ENCODE assay signal across 21 cellular contexts in the genomic region with DNA sequence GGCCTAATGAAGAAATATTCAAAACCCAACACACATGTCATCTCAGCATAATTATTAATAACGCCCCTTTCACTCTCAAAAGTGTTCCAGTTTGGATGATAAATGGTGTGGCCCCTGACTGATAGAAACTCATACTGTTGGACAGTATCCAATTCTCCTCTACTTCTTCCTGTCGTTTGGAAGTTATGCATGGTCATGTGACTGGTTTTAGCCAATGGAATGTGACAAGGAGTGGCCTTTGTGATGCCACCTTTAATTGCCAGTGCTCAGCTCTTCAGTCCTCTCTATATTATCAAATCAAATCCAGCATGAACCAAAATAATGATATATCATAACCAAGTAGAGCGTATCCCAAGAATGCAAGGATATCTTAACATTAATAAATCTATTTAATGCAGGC.
DNase-seq lines count a peak whose midpoint lies in the region; ATAC-seq and TF ChIP-seq lines count a peak whose summit lies in the region.
"Had no signal": no experiment of that assay in that cellular context is flagged by ENCODE, and none has a peak within 500 bp of the region (broad histone marks: within the 10 kb centered on the region; RNA-seq: fewer than 3 reads in every experiment).

No MANE protein-coding gene starts in this region.

- ATAC-seq in HG02588 (IDR thresholded peaks at IDR 0.05; ENCODE audit: unreplicated experiment) = no peak
- no peak for ATAC-seq in HG03378 (IDR thresholded peaks at IDR 0.05; ENCODE audit: unreplicated experiment)
- ATAC-seq: activated CD8-positive, alpha-beta T cell treated with anti-CD3 and anti-CD28 coated beads for 36 hours; natural killer cell had no signal

- no peaks in the 10 kb centered on the region for H3K9me3 ChIP-seq in AG04450 (ENCODE audit: control insufficient read depth, insufficient read depth, low read length)
- H3K9me3 ChIP-seq in SJSA1 (replicated peaks) = no peaks in the 10 kb centered on the region
- H3K9me3 ChIP-seq: left lung, ovary, right atrium auricular region had no signal

- H3K4me1 ChIP-seq in SJSA1 (replicated peaks) = peaks cover 29% of the 10 kb centered on the region
- H3K4me1 ChIP-seq: left lung, right atrium auricular region had no signal

- no peak for DNase-seq in AG04450 (ENCODE audit: low read depth, low spot score)
- peak; percentile 50 for DNase-seq in HS-27A (ENCODE audit: low read depth)
- no peak for DNase-seq in SJSA1 (ENCODE audit: low read depth in 1 of 2, low spot score in 2 of 2)
- DNase-seq in kidney tubule cell (ENCODE audit: low spot score) = peak; percentile 43
- no peak for DNase-seq in activated CD4-positive, alpha-beta T cell treated with anti-CD3 and anti-CD28 coated beads for 4 hours
- no peak for DNase-seq in HEK293T (ENCODE audit: extremely low spot score)
- DNase-seq: activated CD8-positive, alpha-beta T cell treated with anti-CD3 and anti-CD28 coated beads for 36 hours; activated naive CD4-positive, alpha-beta T cell treated with anti-CD3 and anti-CD28 coated beads for 36 hours; activated T-cell treated with anti-CD3 and anti-CD28 coated beads, Interleukin-2, amount 50 U/mL, for 1 hour; H7; head of caudate nucleus; left lung; midbrain; natural killer cell; NCI-H2081 treated with DMSO at 0.1 percent for 48 hours; ovary; RPMI8226 had no signal

- no peaks in the 10 kb centered on the region for H3K27me3 ChIP-seq in AG04450 (ENCODE audit: control insufficient read depth, insufficient read depth, low read length)
- no peaks in the 10 kb centered on the region for H3K27me3 ChIP-seq in SJSA1 (replicated peaks)
- H3K27me3 ChIP-seq: left lung, ovary, right atrium auricular region had no signal

- H3K4me3 ChIP-seq in AG04450 (ENCODE audit: low read depth, low read length) = no peak overlapping the region
- no peak overlapping the region for H3K4me3 ChIP-seq in SJSA1
- H3K4me3 ChIP-seq: left lung, ovary, right atrium auricular region had no signal

- no peak for TF ChIP-seq CTCF in AG04450 (IDR thresholded peaks at IDR 0.05; ENCODE audit: low read depth, low read length)

- no peaks in the 10 kb centered on the region for H3K36me3 ChIP-seq in SJSA1
- H3K36me3 ChIP-seq: left lung, ovary, right atrium auricular region had no signal

- CTCF ChIA-PET in AG04450 (lab: Charles Lee) = no interaction called here
- CTCF ChIA-PET in HEK293T (lab: Yijun Ruan, JAX) = no interaction called here

- peak overlapping the region; percentile 24 for H3K27ac ChIP-seq in AG04450 (ENCODE audit: low read depth, low read length)
- peak overlapping the region; percentile 79 for H3K27ac ChIP-seq in SJSA1
- H3K27ac ChIP-seq: C4-2B, left lung, ovary, right atrium auricular region had no signal

- POLR2A ChIA-PET in AG04450 (lab: Yijun Ruan, JAX) (interaction anchor here (0.6 kb wide), 1 partner anchor 13 kb away, joined by 5 read pairs; no protein-coding TSS in a partner anchor), HEK293T (lab: Yijun Ruan, JAX) (no interaction called here)

TF ChIP-seq in HEK293T, 16 proteins besides CTCF, POLR2A, EP300 and RAD21:
- no peak for TF ChIP-seq NFRKB (IDR thresholded peaks at IDR 0.05)
- no peak for TF ChIP-seq CTBP1 (IDR thresholded peaks at IDR 0.05; ENCODE audit: borderline replicate concordance)
- no peak for TF ChIP-seq SUZ12 (IDR thresholded peaks at IDR 0.05)
- TF ChIP-seq LEF1 (IDR thresholded peaks at IDR 0.05; ENCODE audit: borderline replicate concordance) = no peak

Comparison
In these comparisons a context has a peak if more than half of its experiments do, and no peak if none do; other contexts are left out.
1. DNase-seq: peak in HS-27A (single experiment) and kidney tubule cell (single experiment); none in AG04450 (single experiment), SJSA1 (0 of 2), activated CD4-positive, alpha-beta T cell treated with anti-CD3 and anti-CD28 coated beads for 4 hours (0 of 2) and HEK293T (single experiment).